Comparison of ENCODE assay signal across 14 cellular contexts in genomic region chr15:57859130-57859685, GRCh38.
DNase-seq lines count a peak whose midpoint lies in the region; ATAC-seq, FAIRE-seq and TF ChIP-seq lines count a peak whose summit lies in the region.
"Had no signal": no experiment of that assay in that cellular context is flagged by ENCODE, and none has a peak within 500 bp of the region (broad histone marks: within the 10 kb centered on the region; RNA-seq: fewer than 3 reads in every experiment).

No MANE protein-coding gene starts in this region.

- TF ChIP-seq POLR2A in K562 (conservative IDR thresholded peaks at IDR 0.05): no peak
- TF ChIP-seq POLR2A in esophagus muscularis mucosa (IDR thresholded peaks at IDR 0.05; ENCODE audit: low read depth): no peak

- in situ Hi-C loops in K562 (cut with MboI): no loop called here

- no peaks in the 10 kb centered on the region for H4K20me1 ChIP-seq in K562 (replicated peaks; ENCODE audit: control insufficient read depth, insufficient read depth, low read length)
- no peaks in the 10 kb centered on the region for H4K20me1 ChIP-seq in smooth muscle cell (ENCODE audit: low read depth)

- H3F3A ChIP-seq in smooth muscle cell (ENCODE audit: low read depth): no peaks in the 10 kb centered on the region

- no peaks in the 10 kb centered on the region for H3K9me3 Mint-ChIP-seq in activated CD4-positive, alpha-beta T cell treated with anti-CD3 and anti-CD28 coated beads for 36 hours (ENCODE audit: low read depth)

- POLR2A ChIA-PET in activated CD4-positive, alpha-beta T cell treated with anti-CD3 and anti-CD28 coated beads for 36 hours (lab: Charles Lee): no interaction called here
- POLR2A ChIA-PET in K562 (lab: Yijun Ruan, JAX): interaction anchor here (0.8 to 1.8 kb wide), 2 partner anchors 8 to 37 kb away, joined by 3 to 6 read pairs; no protein-coding TSS in a partner anchor

- no peaks in the 10 kb centered on the region for H3K4me1 ChIP-seq in K562 (replicated peaks in 1 of 2; ENCODE audit: control insufficient read depth in 2 of 2, insufficient read depth in 2 of 2, low read length in 2 of 2)
- H3K4me1 ChIP-seq in esophagus muscularis mucosa: no peaks in the 10 kb centered on the region
- no peaks in the 10 kb centered on the region for H3K4me1 ChIP-seq in smooth muscle cell (ENCODE audit: low read depth)

- peaks cover 8% of the 10 kb centered on the region for H3K27me3 Mint-ChIP-seq in activated CD4-positive, alpha-beta T cell treated with anti-CD3 and anti-CD28 coated beads for 36 hours

- no peak overlapping the region for H3K27ac Mint-ChIP-seq in activated CD4-positive, alpha-beta T cell treated with anti-CD3 and anti-CD28 coated beads for 36 hours

- TF ChIP-seq RAD21 in K562 (CRISPR knock-in tag; conservative IDR thresholded peaks at IDR 0.05 in 1 of 2, IDR thresholded peaks at IDR 0.05 in 1 of 2): no peak

- H3K36me3 Mint-ChIP-seq in activated CD4-positive, alpha-beta T cell treated with anti-CD3 and anti-CD28 coated beads for 36 hours (ENCODE audit: low read depth): no peaks in the 10 kb centered on the region

- CTCF ChIA-PET in activated CD4-positive, alpha-beta T cell treated with anti-CD3 and anti-CD28 coated beads for 36 hours (lab: Charles Lee): interaction anchor here (1.3 to 14.3 kb wide), 10 partner anchors 9 to 217 kb away, joined by 3 to 107 read pairs (median 18); partner anchors contain the start of gene ALDH1A2
- CTCF ChIA-PET in K562 (lab: Yijun Ruan, JAX; ENCODE audit: low intra/inter-chr PET ratio): no interaction called here

- H3K9me3 ChIP-seq in K562 (replicated peaks; ENCODE audit: control insufficient read depth, insufficient read depth, low read depth, low read length): no peaks in the 10 kb centered on the region
- H3K9me3 ChIP-seq in esophagus muscularis mucosa: no peaks in the 10 kb centered on the region
- no peaks in the 10 kb centered on the region for H3K9me3 ChIP-seq in smooth muscle cell (replicated peaks; ENCODE audit: low read depth)

- no peaks in the 10 kb centered on the region for H3K36me3 ChIP-seq in K562 (ENCODE audit: control insufficient read depth, insufficient read depth, low read length)
- H3K36me3 ChIP-seq in esophagus muscularis mucosa: no peaks in the 10 kb centered on the region
- H3K36me3 ChIP-seq in smooth muscle cell (ENCODE audit: low read depth): no peaks in the 10 kb centered on the region

- no TSS peak for BruUV-seq in K562 (replicated peaks; lab: Mats Ljungman, UMichigan)

- H3K27ac ChIP-seq in K562 (ENCODE audit: extremely low read depth, low read depth, low read length): no peak overlapping the region
- H3K27ac ChIP-seq in esophagus muscularis mucosa (replicated peaks in 1 of 4): no peak overlapping the region
- H3K27ac ChIP-seq in smooth muscle cell (ENCODE audit: low read depth): no peak overlapping the region
- H3K27ac ChIP-seq: 22Rv1, GM23248 had no signal

- H3K4me3 Mint-ChIP-seq in activated CD4-positive, alpha-beta T cell treated with anti-CD3 and anti-CD28 coated beads for 36 hours: no peak overlapping the region

- H3K79me2 ChIP-seq in K562 (ENCODE audit: control insufficient read depth, insufficient read depth, low read length) (no peaks in the 10 kb centered on the region), smooth muscle cell (ENCODE audit: low read depth) (no peaks in the 10 kb centered on the region)

- intact Hi-C loops in activated CD4-positive, alpha-beta T cell treated with anti-CD3 and anti-CD28 coated beads for 36 hours (cut with DNase I, micrococcal nuclease): no loop called here
- intact Hi-C loops in K562 (cut with micrococcal nuclease): no loop called here
- intact Hi-C loops in esophagus muscularis mucosa (cut with DNase I): no loop called here

- H3K4me1 Mint-ChIP-seq in activated CD4-positive, alpha-beta T cell treated with anti-CD3 and anti-CD28 coated beads for 36 hours: peaks cover 3% of the 10 kb centered on the region

- DNase-seq in activated CD4-positive, alpha-beta T cell treated with anti-CD3 and anti-CD28 coated beads for 36 hours: no peak
- no peak for DNase-seq in activated CD4-positive, alpha-beta T cell treated with anti-CD3 and anti-CD28 coated beads, Interleukin-2, amount 50 U/mL, for 4 hours
- DNase-seq in K562 (ENCODE audit: extremely low read depth in 1 of 4, low spot score in 3 of 4) (no peak), esophagus muscularis mucosa (ENCODE audit: extremely low spot score) (peak; percentile 60), omental fat pad (ENCODE audit: low spot score) (no peak), SHP77 treated with DMSO at 0.1 percent for 48 hours (lab: John Stamatoyannopoulos, UW) (no peak), C1 segment of cervical spinal cord (lab: John Stamatoyannopoulos, UW) (no peak), smooth muscle cell (lab: John Stamatoyannopoulos, UW; ENCODE audit: unreplicated experiment) (no peak)
- DNase-seq: DMS53, GM23248, H7 had no signal

- peak; percentile 23 for ATAC-seq in activated CD4-positive, alpha-beta T cell treated with anti-CD3 and anti-CD28 coated beads for 36 hours
- ATAC-seq in K562 (no peak), omental fat pad (ENCODE audit: low FRiP score) (peak; percentile 65)
- ATAC-seq: GM12878 had no signal

- no peak overlapping the region for H3K4me3 ChIP-seq in K562
- H3K4me3 ChIP-seq in esophagus muscularis mucosa: no peak overlapping the region
- no peak overlapping the region for H3K4me3 ChIP-seq in smooth muscle cell
- H3K4me3 ChIP-seq: GM12878, GM23248 had no signal

- TF ChIP-seq CTCF in K562 (IDR thresholded peaks at IDR 0.05 in 2 of 3, conservative IDR thresholded peaks at IDR 0.05 in 1 of 3; ENCODE audit: insufficient read depth in 2 of 3, low read depth in 1 of 3, low read length in 3 of 3) (no peak), esophagus muscularis mucosa (IDR thresholded peaks at IDR 0.05) (no peak), omental fat pad (IDR thresholded peaks at IDR 0.05) (no peak), smooth muscle cell (IDR thresholded peaks at IDR 0.05; ENCODE audit: borderline replicate concordance, insufficient read depth, poor library complexity, severe bottlenecking) (no peak)

- no peak overlapping the region for H3K4me2 ChIP-seq in K562 (ENCODE audit: insufficient read depth, low read length)
- no peak overlapping the region for H3K4me2 ChIP-seq in smooth muscle cell

- no peak for FAIRE-seq in K562 (lab: Jason Lieb, UNC)
- FAIRE-seq: GM12878, GM18507 had no signal

- H3K27me3 ChIP-seq in K562 (ENCODE audit: control insufficient read depth in 2 of 2, insufficient read depth in 2 of 2, low read length in 2 of 2): peaks cover 4 to 8% of the 10 kb centered on the region in 2 experiments
- no peaks in the 10 kb centered on the region for H3K27me3 ChIP-seq in esophagus muscularis mucosa
- no peaks in the 10 kb centered on the region for H3K27me3 ChIP-seq in smooth muscle cell (ENCODE audit: low read depth)

- H2AFZ ChIP-seq in K562 (ENCODE audit: low read depth, low read length) (no peak overlapping the region), smooth muscle cell (ENCODE audit: low read depth) (no peak overlapping the region)
- H2AFZ ChIP-seq: GM23248 had no signal

- H3K9me1 ChIP-seq in K562 (ENCODE audit: control insufficient read depth, insufficient read depth, low read length): no peaks in the 10 kb centered on the region

- H3K9ac ChIP-seq in K562 (ENCODE audit: insufficient read depth in 1 of 2, low read depth in 2 of 2, low read length in 2 of 2): no peak overlapping the region
- no peak overlapping the region for H3K9ac ChIP-seq in smooth muscle cell (ENCODE audit: low read depth)
- H3K9ac ChIP-seq: GM23248 had no signal

- TF ChIP-seq EP300 in K562 (IDR thresholded peaks at IDR 0.05; ENCODE audit: low read length) (no peak), esophagus muscularis mucosa (IDR thresholded peaks at IDR 0.05) (no peak)

- 0% methylated on average over 2 of the region's 2 CpGs for WGBS in K562 (ENCODE audit: insufficient coverage, low coverage, missing lambda C conversion rate)
- 88% methylated on average over 2 of the region's 2 CpGs for WGBS in esophagus muscularis mucosa
- WGBS in smooth muscle cell (ENCODE audit: low lambda C conversion rate): 82% methylated on average over 2 of the region's 2 CpGs

TF ChIP-seq in K562, 482 proteins besides CTCF, POLR2A, EP300 and RAD21:
- TF ChIP-seq CREM (IDR thresholded peaks at IDR 0.05; ENCODE audit: low read depth) (no peak), ZNF316 (IDR thresholded peaks at IDR 0.05) (0 out of 2 replicates have a peak, but pooled peaks have one; percentile 2)
